Comparison of ENCODE assay signal across 11 cellular contexts in the genomic region with DNA sequence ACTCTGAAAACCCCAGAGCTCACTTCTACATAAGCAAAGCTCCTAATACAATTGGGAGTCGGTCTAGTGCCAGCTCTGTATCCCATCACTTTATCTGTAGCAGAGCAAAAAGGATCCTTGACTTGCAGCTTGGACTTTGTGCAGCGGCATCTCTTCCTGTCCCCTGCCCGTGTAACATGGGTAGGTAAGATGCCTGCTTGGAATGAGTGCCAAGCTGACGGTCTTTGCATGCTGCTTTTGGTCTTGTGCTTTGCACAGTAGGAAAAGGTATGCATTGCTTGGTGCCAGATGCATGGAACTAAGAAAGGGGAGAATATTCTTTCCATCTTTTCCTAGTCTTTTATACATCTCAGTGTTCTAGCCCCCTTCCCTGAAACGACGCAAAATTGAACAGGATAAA. TPM values are rescaled to one million over a fixed set of nuclear protein-coding genes. Genes with fewer than 3 reads are reported as not detected.
"Had no signal": no experiment of that assay in that cellular context is flagged by ENCODE, and none has a peak within 500 bp of the region (broad histone marks: within the 10 kb centered on the region; RNA-seq: fewer than 3 reads in every experiment).

No MANE protein-coding gene starts in this region.

- H3K4me1 ChIP-seq: SJCRH30 had no signal

- H3K9me3 ChIP-seq: SJCRH30 had no signal

- H2AFZ ChIP-seq: PC-9 had no signal

- H3K27ac ChIP-seq: PC-9, RWPE1, SJCRH30, SK-N-MC had no signal

- H3K27me3 ChIP-seq: SJCRH30 had no signal

- DNase-seq: NCI-H1417 treated with DMSO at 0.1 percent for 48 hours, NCI-H1436 treated with DMSO at 0.1 percent for 48 hours, NCI-H187 treated with DMSO at 0.1 percent for 48 hours, NCI-H774, SIG-M5 had no signal

RNA-seq across cellular contexts. Expression of gene PLEKHH1, which starts 6.9 kb away (rescaled TPM):
- total RNA-seq: OCI-LY7 had no signal

RNA-seq across cellular contexts. Expression of gene TMEM229B, which starts 37.7 kb away (rescaled TPM):
- total RNA-seq: LHCN-M2, SJCRH30 had no signal
